1 cellular context compared by ENCODE assay signal in genomic region chr14:31255286-31255685, GRCh38.
TF ChIP-seq lines count a peak whose summit lies in the region.

No MANE protein-coding gene starts in this region.

TF ChIP-seq in HepG2, 621 proteins besides CTCF, POLR2A, EP300 and RAD21 (continued from another document):
- TF ChIP-seq TFAP4 (IDR thresholded peaks at IDR 0.05; ENCODE audit: borderline replicate concordance, low read depth) (no peak), MTF1 (CRISPR knock-in tag; IDR thresholded peaks at IDR 0.05) (no peak), SIX1 (CRISPR knock-in tag; IDR thresholded peaks at IDR 0.05; ENCODE audit: borderline replicate concordance) (no peak), MTA3 (CRISPR knock-in tag; IDR thresholded peaks at IDR 0.05) (no peak), KDM5B (CRISPR knock-in tag; IDR thresholded peaks at IDR 0.05; ENCODE audit: borderline replicate concordance) (no peak), HNF4G (IDR thresholded peaks at IDR 0.05; ENCODE audit: borderline replicate concordance, low read depth, low read length) (no peak), HNF4G (CRISPR knock-in tag; IDR thresholded peaks at IDR 0.05; ENCODE audit: borderline replicate concordance, low read depth) (no peak), ZNF678 (CRISPR knock-in tag; IDR thresholded peaks at IDR 0.05) (0 out of 2 replicates have a peak, but pooled peaks have one; percentile 41), ZNF616 (CRISPR knock-in tag; IDR thresholded peaks at IDR 0.05; ENCODE audit: low read depth) (no peak), PHF5A (CRISPR knock-in tag; IDR thresholded peaks at IDR 0.05; ENCODE audit: low read depth, unreplicated experiment) (no peak), HMGXB3 (CRISPR knock-in tag; IDR thresholded peaks at IDR 0.05; ENCODE audit: borderline replicate concordance) (no peak), GFI1 (CRISPR knock-in tag; IDR thresholded peaks at IDR 0.05; ENCODE audit: borderline replicate concordance) (no peak), ZNF782 (CRISPR knock-in tag; IDR thresholded peaks at IDR 0.05; ENCODE audit: borderline replicate concordance) (0 out of 2 replicates have a peak, but pooled peaks have one; percentile 16), DDIT3 (CRISPR knock-in tag; IDR thresholded peaks at IDR 0.05) (no peak), ZNF367 (CRISPR knock-in tag; IDR thresholded peaks at IDR 0.05; ENCODE audit: borderline replicate concordance) (no peak), ZNF724P (CRISPR knock-in tag; IDR thresholded peaks at IDR 0.05; ENCODE audit: borderline replicate concordance) (peak; percentile 51; the same call in 1 of the 2 replicates), NFYB (CRISPR knock-in tag; IDR thresholded peaks at IDR 0.05) (no peak), ZBTB10 (CRISPR knock-in tag; IDR thresholded peaks at IDR 0.05; ENCODE audit: borderline replicate concordance) (no peak), ZNF138 (CRISPR knock-in tag; IDR thresholded peaks at IDR 0.05; ENCODE audit: low read depth) (no peak), LBX2 (CRISPR knock-in tag; IDR thresholded peaks at IDR 0.05; ENCODE audit: borderline replicate concordance) (no peak), FOXA1 (IDR thresholded peaks at IDR 0.05) (no peak), FOXA1 (CRISPR knock-in tag; IDR thresholded peaks at IDR 0.05) (no peak), ZNF792 (CRISPR knock-in tag; IDR thresholded peaks at IDR 0.05) (no peak), ZNF362 (CRISPR knock-in tag; IDR thresholded peaks at IDR 0.05; ENCODE audit: borderline replicate concordance) (0 out of 2 replicates have a peak, but pooled peaks have one; percentile 21), GZF1 (CRISPR knock-in tag; IDR thresholded peaks at IDR 0.05) (no peak), ZBTB42 (CRISPR knock-in tag; IDR thresholded peaks at IDR 0.05) (no peak), TMF1 (CRISPR knock-in tag; IDR thresholded peaks at IDR 0.05; ENCODE audit: low read depth) (0 out of 2 replicates have a peak, but pooled peaks have one; percentile 3), ZFX (CRISPR knock-in tag; IDR thresholded peaks at IDR 0.05; ENCODE audit: low read depth) (0 out of 2 replicates have a peak, but pooled peaks have one; percentile 25), ZNF160 (CRISPR knock-in tag; IDR thresholded peaks at IDR 0.05) (no peak), ZNF224 (CRISPR knock-in tag; IDR thresholded peaks at IDR 0.05) (no peak), PAX8 (CRISPR knock-in tag; IDR thresholded peaks at IDR 0.05; ENCODE audit: borderline replicate concordance) (0 out of 2 replicates have a peak, but pooled peaks have one; percentile 13), MEIS1 (CRISPR knock-in tag; IDR thresholded peaks at IDR 0.05; ENCODE audit: borderline replicate concordance) (peak; percentile 55; the same call in 1 of the 2 replicates), NFE2L1 (CRISPR knock-in tag; IDR thresholded peaks at IDR 0.05; ENCODE audit: borderline replicate concordance) (no peak), PAF1 (CRISPR knock-in tag; IDR thresholded peaks at IDR 0.05) (no peak), CC2D1A (CRISPR knock-in tag; IDR thresholded peaks at IDR 0.05) (0 out of 2 replicates have a peak, but pooled peaks have one; percentile 50), XRCC5 (optimal IDR thresholded peaks at IDR 0.05; ENCODE audit: low read length) (no peak), POLR2AphosphoS2 (IDR thresholded peaks at IDR 0.05; ENCODE audit: low read depth, low read length) (no peak), RFX5 (IDR thresholded peaks at IDR 0.05; ENCODE audit: low read depth, low read length) (no peak), ZNF556 (CRISPR knock-in tag; IDR thresholded peaks at IDR 0.05; ENCODE audit: borderline replicate concordance) (0 out of 2 replicates have a peak, but pooled peaks have one; percentile 42), ZNF343 (CRISPR knock-in tag; IDR thresholded peaks at IDR 0.05) (0 out of 2 replicates have a peak, but pooled peaks have one; percentile 35), THAP8 (CRISPR knock-in tag; IDR thresholded peaks at IDR 0.05; ENCODE audit: borderline replicate concordance) (no peak), ZNF3 (CRISPR knock-in tag; IDR thresholded peaks at IDR 0.05) (no peak), TBX2 (CRISPR knock-in tag; IDR thresholded peaks at IDR 0.05; ENCODE audit: borderline replicate concordance) (no peak), ZNF549 (CRISPR knock-in tag; IDR thresholded peaks at IDR 0.05) (no peak), SNRNP70 (IDR thresholded peaks at IDR 0.05; ENCODE audit: low read depth, low read length) (no peak), CREBL2 (CRISPR knock-in tag; IDR thresholded peaks at IDR 0.05; ENCODE audit: borderline replicate concordance) (no peak), SMAD3 (CRISPR knock-in tag; IDR thresholded peaks at IDR 0.05) (no peak), BATF2 (CRISPR knock-in tag; IDR thresholded peaks at IDR 0.05) (no peak), ZBTB26 (CRISPR knock-in tag; IDR thresholded peaks at IDR 0.05; ENCODE audit: borderline replicate concordance) (no peak), ZNF230 (CRISPR knock-in tag; IDR thresholded peaks at IDR 0.05) (0 out of 2 replicates have a peak, but pooled peaks have one; percentile 82), MIXL1 (CRISPR knock-in tag; IDR thresholded peaks at IDR 0.05) (no peak)
